9 cellular contexts compared by ENCODE assay signal in the genomic region with DNA sequence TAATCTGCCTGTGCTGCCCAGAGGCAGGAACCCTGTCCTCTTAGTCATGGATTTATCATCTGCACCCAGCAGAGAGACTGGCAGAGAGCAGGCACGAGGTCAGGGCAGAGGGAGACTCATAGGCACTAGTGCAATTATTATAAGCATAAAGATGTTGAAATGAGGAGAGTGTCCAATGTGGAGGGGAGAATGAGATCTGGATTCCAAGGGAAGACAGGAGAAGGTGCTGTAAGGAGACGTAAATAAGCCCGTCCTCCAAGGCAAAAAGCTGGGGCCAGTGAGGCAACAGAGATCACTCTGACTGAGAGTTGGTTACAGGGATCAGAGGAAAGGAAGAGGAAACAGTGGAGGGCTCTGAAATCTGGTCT.
A peak's percentile ranks its signal among the peaks of the same experiment; 100 is the strongest.
DNase-seq lines count a peak whose midpoint lies in the region; ATAC-seq and TF ChIP-seq lines count a peak whose summit lies in the region.
"Had no signal": no experiment of that assay in that cellular context is flagged by ENCODE, and none has a peak within 500 bp of the region (broad histone marks: within the 10 kb centered on the region; RNA-seq: fewer than 3 reads in every experiment).

No MANE protein-coding gene starts in this region.

- no peak overlapping the region for H3K4me3 Mint-ChIP-seq in GM23338

- H3K27me3 ChIP-seq in GM23338 (ENCODE audit: insufficient read depth) = no peaks in the 10 kb centered on the region
- no peaks in the 10 kb centered on the region for H3K27me3 ChIP-seq in SJSA1 (replicated peaks)
- no peaks in the 10 kb centered on the region for H3K27me3 ChIP-seq in parathyroid adenoma (ENCODE audit: control insufficient read depth, insufficient read depth, low read length)

- TF ChIP-seq CTCF in GM23338 (conservative IDR thresholded peaks at IDR 0.05; ENCODE audit: low read depth in 2 of 2) (no peak), parathyroid adenoma (IDR thresholded peaks at IDR 0.05) (no peak)

- H3K79me2 ChIP-seq in GM23338 (replicated peaks; ENCODE audit: insufficient read depth) = no peaks in the 10 kb centered on the region
- H3K79me2 ChIP-seq in parathyroid adenoma = no peaks in the 10 kb centered on the region

- H3K9me2 ChIP-seq in GM23338 (ENCODE audit: insufficient read depth) = peaks cover 6% of the 10 kb centered on the region; the same call in 1 of the 2 replicates

- no peaks in the 10 kb centered on the region for H3K36me3 ChIP-seq in GM23338 (ENCODE audit: insufficient read depth)
- H3K36me3 ChIP-seq in SJSA1 = no peaks in the 10 kb centered on the region
- H3K36me3 ChIP-seq in parathyroid adenoma (ENCODE audit: control insufficient read depth, insufficient read depth, low read length) = no peaks in the 10 kb centered on the region

- H3K4me2 ChIP-seq in GM23338 (no peak overlapping the region), parathyroid adenoma (ENCODE audit: low read length) (no peak overlapping the region)

- H3K9ac ChIP-seq in parathyroid adenoma = no peak overlapping the region

- peak overlapping the region; percentile 49 for H2AFZ ChIP-seq in GM23338
- H2AFZ ChIP-seq in parathyroid adenoma = peak overlapping the region; percentile 61

- no peaks in the 10 kb centered on the region for H3F3A ChIP-seq in GM23338 (replicated peaks; ENCODE audit: low read depth)

- H3K27ac ChIP-seq in GM23338 (ENCODE audit: low read depth) (peak overlapping the region; percentile 41; the same call in 1 of the 2 replicates), SJSA1 (peak overlapping the region; percentile 80; the same call in 1 of the 2 replicates), parathyroid adenoma (no peak overlapping the region)

- peak; percentile 57 for ATAC-seq in GM23338
- no peak for ATAC-seq in GM21515 (IDR thresholded peaks at IDR 0.05; ENCODE audit: unreplicated experiment)
- no peak for ATAC-seq in GM19395 (IDR thresholded peaks at IDR 0.05; ENCODE audit: unreplicated experiment)
- ATAC-seq in HG03045 (IDR thresholded peaks at IDR 0.05; ENCODE audit: unreplicated experiment) = no peak

- H4K20me1 ChIP-seq in GM23338 (replicated peaks; ENCODE audit: insufficient read depth) = no peaks in the 10 kb centered on the region

- H3K36me3 Mint-ChIP-seq in GM23338 (ENCODE audit: low read depth) = no peaks in the 10 kb centered on the region

- no peaks in the 10 kb centered on the region for H3K9me3 Mint-ChIP-seq in GM23338

- H3K4me3 ChIP-seq in GM23338 (no peak overlapping the region), SJSA1 (no peak overlapping the region), parathyroid adenoma (ENCODE audit: low read depth, low read length) (no peak overlapping the region)

- H3K27ac Mint-ChIP-seq in GM23338 = no peak overlapping the region

- H3K4me1 ChIP-seq in GM23338 (ENCODE audit: insufficient read depth) = peaks cover 31% of the 10 kb centered on the region
- H3K4me1 ChIP-seq in SJSA1 (replicated peaks) = peaks cover 28% of the 10 kb centered on the region
- peaks cover 4% of the 10 kb centered on the region for H3K4me1 ChIP-seq in parathyroid adenoma

- no peaks in the 10 kb centered on the region for H3K9me3 ChIP-seq in SJSA1 (replicated peaks)
- no peaks in the 10 kb centered on the region for H3K9me3 ChIP-seq in parathyroid adenoma (ENCODE audit: control insufficient read depth, low read length)

- peaks cover 2% of the 10 kb centered on the region for H3K27me3 Mint-ChIP-seq in GM23338 (ENCODE audit: insufficient read depth, low read depth, poor library complexity)

- peaks cover 16% of the 10 kb centered on the region for H3K4me1 Mint-ChIP-seq in GM23338

- DNase-seq in GM23338 (ENCODE audit: low spot score) = no peak
- DNase-seq in SJSA1 (ENCODE audit: low read depth in 1 of 2, low spot score in 2 of 2) = peak in 1 of 2 experiments; percentile 48
- DNase-seq in fibroblast of gingiva (ENCODE audit: low read depth) = peak; percentile 81
- DNase-seq in NCI-H2227 treated with DMSO at 0.1 percent for 48 hours (lab: John Stamatoyannopoulos, UW) = no peak
- DNase-seq: activated CD4-positive, alpha-beta T cell treated with anti-CD3 and anti-CD28 coated beads for 48 hours had no signal

TF ChIP-seq in GM23338, 12 proteins besides CTCF, POLR2A, EP300 and RAD21:
- no peak for TF ChIP-seq ZNF114 (CRISPR knock-in tag; IDR thresholded peaks at IDR 0.05)
